In genomic region chr16:66536525-66536924, GRCh38 we compare ENCODE assay signal across 18 cellular contexts. TPM values are rescaled to one million over a fixed set of nuclear protein-coding genes. Genes with fewer than 3 reads are reported as not detected.
"Had no signal": no experiment of that assay in that cellular context is flagged by ENCODE, and none has a peak within 500 bp of the region (broad histone marks: within the 10 kb centered on the region; RNA-seq: fewer than 3 reads in every experiment).

No MANE protein-coding gene starts in this region.

- H3K27me3 ChIP-seq: foreskin keratinocyte, sigmoid colon, suprapubic skin, thyroid gland had no signal

- H3K4me3 ChIP-seq: sigmoid colon, skin epidermis, suprapubic skin, thyroid gland had no signal

- ATAC-seq: foreskin keratinocyte; naive thymus-derived CD4-positive, alpha-beta T cell had no signal

- H3K9me3 ChIP-seq: sigmoid colon, suprapubic skin, thyroid gland had no signal

- H3K4me1 ChIP-seq: foreskin keratinocyte, sigmoid colon, suprapubic skin had no signal

- DNase-seq: dermis blood vessel endothelial cell; erythroblast; foreskin keratinocyte; immature natural killer cell; mesendoderm; naive thymus-derived CD4-positive, alpha-beta T cell; nephron progenitor cell; sigmoid colon; stimulated activated CD4-positive, alpha-beta T cell treated with anti-CD3 and anti-CD28 coated beads, Interleukin-12 subunit alpha, Interleukin-12 subunit beta, amount 100 ng/mL, for 4 hours; stimulated activated naive CD4-positive, alpha-beta T cell treated with Interleukin-2 at 50 U/mL for 16 hours; thyroid gland had no signal

- H3K27ac ChIP-seq: foreskin keratinocyte, sigmoid colon, skin epidermis, suprapubic skin, thyroid gland had no signal

RNA-seq across cellular contexts. Expression of gene CMTM2, which starts 42.7 kb away (rescaled TPM):
- total RNA-seq: endothelial cell of umbilical vein, foreskin keratinocyte, lung microvascular endothelial cell, osteocyte, pulmonary artery endothelial cell, suprapubic skin had no signal
- polyA plus RNA-seq: endothelial cell of umbilical vein; foreskin keratinocyte; keratinocyte; naive thymus-derived CD4-positive, alpha-beta T cell; sigmoid colon had no signal
